Comparison of ENCODE assay signal across 14 cellular contexts in genomic region chr15:42154576-42155355, GRCh38. TPM values are rescaled to one million over a fixed set of nuclear protein-coding genes. Genes with fewer than 3 reads are reported as not detected.
DNase-seq lines count a peak whose midpoint lies in the region; ATAC-seq, FAIRE-seq and TF ChIP-seq lines count a peak whose summit lies in the region.
"Had no signal": no experiment of that assay in that cellular context is flagged by ENCODE, and none has a peak within 500 bp of the region (broad histone marks: within the 10 kb centered on the region; RNA-seq: fewer than 3 reads in every experiment).

No MANE protein-coding gene starts in this region.

- H2AFZ ChIP-seq in HepG2 (ENCODE audit: low read length) (no peak overlapping the region), H1 (ENCODE audit: low read length) (peak overlapping the region; percentile 37; the same call in 1 of the 2 replicates)

- H2BK120ac ChIP-seq in H1 (replicated peaks; ENCODE audit: low read depth, low read length), result no peak overlapping the region

- H4K5ac ChIP-seq in H1 (ENCODE audit: insufficient read length, low read depth, low read length), result no peak overlapping the region

- in situ Hi-C loops in HepG2 (cut with HindIII; ENCODE audit: extremely low pct_ligation_motif_present, low pct_unique_long_range_greater_than_20kb), result no loop called here

- no peak overlapping the region for H3K23ac ChIP-seq in H1 (ENCODE audit: insufficient read length)

- H2BK5ac ChIP-seq in H1 (ENCODE audit: low read depth, low read length), result peak overlapping the region; percentile 75

- H3K27me3 ChIP-seq in HepG2 (ENCODE audit: control insufficient read depth in 1 of 2, insufficient read depth in 2 of 2, low read length in 2 of 2) (peaks cover 1 to 19% of the 10 kb centered on the region in 2 experiments; a peak in 4 of 5 replicates), right lobe of liver (no peaks in the 10 kb centered on the region), H1 (replicated peaks in 1 of 4; ENCODE audit: control insufficient read depth in 3 of 4, extremely low read depth in 1 of 4, insufficient read depth in 3 of 4, low read length in 3 of 4) (no peaks in the 10 kb centered on the region)

- H3K23me2 ChIP-seq in H1 (ENCODE audit: low read depth, low read length), result no peaks in the 10 kb centered on the region

- no TSS peak for BruUV-seq in HepG2 (replicated peaks; lab: Mats Ljungman, UMichigan)

- FAIRE-seq in HepG2 (lab: Jason Lieb, UNC) (peak; percentile 44), H1 (lab: Jason Lieb, UNC) (no peak)

- ATAC-seq in HepG2 (0 out of 3 replicates have a peak, but pooled peaks have one; percentile 4), right lobe of liver (no peak)

- no peak overlapping the region; the same call in 1 of the 2 replicates for H3K4me2 ChIP-seq in HepG2 (ENCODE audit: low read depth, low read length)
- no peak overlapping the region for H3K4me2 ChIP-seq in H1 (ENCODE audit: insufficient read depth in 1 of 2, low read depth in 2 of 2, low read length in 2 of 2)

- H3K79me2 ChIP-seq in HepG2 (ENCODE audit: insufficient read depth, low read length) (no peaks in the 10 kb centered on the region), H1 (ENCODE audit: control insufficient read depth in 1 of 2, insufficient read depth in 2 of 2, low read length in 2 of 2) (no peaks in the 10 kb centered on the region)

- H3K9ac ChIP-seq in HepG2 (ENCODE audit: insufficient read depth, low read depth, low read length), result no peak overlapping the region
- peak overlapping the region in 1 of 4 experiments; percentile 27; a peak in 1 of 7 replicates for H3K9ac ChIP-seq in H1 (replicated peaks in 1 of 4; ENCODE audit: extremely low read depth in 1 of 4, low read depth in 3 of 4, low read length in 3 of 4)

- no peaks in the 10 kb centered on the region for H3K79me1 ChIP-seq in H1 (ENCODE audit: low read depth, low read length)

- peaks cover 48% of the 10 kb centered on the region for H3K4me1 ChIP-seq in HepG2 (ENCODE audit: insufficient read depth, low read length)
- H3K4me1 ChIP-seq in right lobe of liver, result no peaks in the 10 kb centered on the region
- peaks cover 0 to 3% (median 0%) of the 10 kb centered on the region in 4 experiments; a peak in 1 of 7 replicates for H3K4me1 ChIP-seq in H1 (replicated peaks in 1 of 4; ENCODE audit: control insufficient read depth in 3 of 4, insufficient read depth in 4 of 4, low read length in 3 of 4)

- H2BK20ac ChIP-seq in H1 (ENCODE audit: low read length), result 0 out of 2 replicates have a peak overlapping the region, but pooled peaks have one; percentile 86

- H2AK5ac ChIP-seq in H1 (ENCODE audit: low read depth, low read length), result peak overlapping the region; percentile 95

- CTCF ChIA-PET in HepG2 (lab: Yijun Ruan, JAX; ENCODE audit: low intra/inter-chr PET ratio, low total read pairs), result no interaction called here
- CTCF ChIA-PET in H1 (lab: Charles Lee; ENCODE audit: partially characterized antibody), result interaction anchor here (0.6 to 2.5 kb wide), 11 partner anchors 9 to 98 kb away, joined by 3 to 12 read pairs (median 5); no protein-coding TSS in a partner anchor
- CTCF ChIA-PET in GM10248 (lab: Yijun Ruan, JAX), result interaction anchor here (1.2 to 1.6 kb wide), 3 partner anchors 8 to 24 kb away, joined by 3 to 4 read pairs (median 3); no protein-coding TSS in a partner anchor

- H3K36me3 ChIP-seq in HepG2 (replicated peaks in 1 of 2; ENCODE audit: control insufficient read depth in 1 of 2, insufficient read depth in 2 of 2, low read length in 2 of 2) (peaks cover 0 to 6% of the 10 kb centered on the region in 2 experiments; a peak in 2 of 5 replicates), right lobe of liver (peaks cover 0 to 11% (median 0%) of the 10 kb centered on the region in 4 donors), H1 (ENCODE audit: control insufficient read depth in 2 of 4, insufficient read depth in 4 of 4, low read length in 3 of 4) (peaks cover 0 to 3% (median 0%) of the 10 kb centered on the region in 4 experiments; a peak in 1 of 8 replicates)

- peak overlapping the region; percentile 47 for H4K91ac ChIP-seq in H1 (replicated peaks; ENCODE audit: insufficient read length, low read length)

- peak overlapping the region; percentile 95; the same call in 1 of the 2 replicates for H2BK15ac ChIP-seq in H1 (ENCODE audit: low read length)

- H4K8ac ChIP-seq in H1 (ENCODE audit: extremely low read depth, insufficient read depth, low read length), result peak overlapping the region; percentile 72; the same call in 1 of the 2 replicates

- no peaks in the 10 kb centered on the region for H4K20me1 ChIP-seq in HepG2 (ENCODE audit: insufficient read depth, low read length)
- H4K20me1 ChIP-seq in H1 (replicated peaks in 1 of 2; ENCODE audit: control insufficient read depth in 1 of 2, insufficient read depth in 2 of 2, low read length in 2 of 2), result peaks cover 0 to 6% of the 10 kb centered on the region in 2 experiments

- no peak overlapping the region for H3K4me3 ChIP-seq in HepG2 (replicated peaks in 1 of 3; ENCODE audit: insufficient read depth in 1 of 3, low read depth in 2 of 3, low read length in 3 of 3)
- H3K4me3 ChIP-seq in right lobe of liver, result no peak overlapping the region
- no peak overlapping the region for H3K4me3 ChIP-seq in H1 (ENCODE audit: extremely low read depth in 1 of 4, insufficient read depth in 2 of 4, low read depth in 3 of 4, low read length in 4 of 4)

- TF ChIP-seq RAD21 in HepG2 (CRISPR knock-in tag; IDR thresholded peaks at IDR 0.05), result no peak
- no peak for TF ChIP-seq RAD21 in H1 (IDR thresholded peaks at IDR 0.05 in 1 of 2, conservative IDR thresholded peaks at IDR 0.05 in 1 of 2; ENCODE audit: low read depth in 2 of 2, low read length in 2 of 2)

- peak overlapping the region; percentile 59 for H3K4ac ChIP-seq in H1 (replicated peaks; ENCODE audit: insufficient read length, low read depth, low read length)

- intact Hi-C loops in HepG2 (cut with micrococcal nuclease; ENCODE audit: unreplicated experiment), result no loop called here
- intact Hi-C loops in right lobe of liver (cut with DNase I), result no loop called here

- DNase-seq in HepG2 (ENCODE audit: low spot score), result no peak
- no peak for DNase-seq in right lobe of liver
- DNase-seq in H1 (ENCODE audit: low read depth in 1 of 2, low spot score in 2 of 2), result no peak
- DNase-seq in myocyte (ENCODE audit: low read depth), result peak; percentile 19
- DNase-seq in C1 segment of cervical spinal cord (lab: John Stamatoyannopoulos, UW), result no peak
- no peak for DNase-seq in GM10248 (ENCODE audit: extremely low spot score)
- DNase-seq in cerebellar cortex (ENCODE audit: low spot score), result no peak
- no peak for DNase-seq in NCI-H2029 treated with DMSO at 0.1 percent for 48 hours (lab: John Stamatoyannopoulos, UW)
- DNase-seq: central memory CD4-positive, alpha-beta T cell; NCI-H146; NCI-H774 had no signal

- TF ChIP-seq EP300 in HepG2 (IDR thresholded peaks at IDR 0.05; ENCODE audit: low read depth in 2 of 2, low read length in 2 of 2), result no peak
- no peak for TF ChIP-seq EP300 in HepG2 (CRISPR knock-in tag; IDR thresholded peaks at IDR 0.05; ENCODE audit: borderline replicate concordance)
- TF ChIP-seq EP300 in H1 (IDR thresholded peaks at IDR 0.05; ENCODE audit: borderline replicate concordance in 1 of 2, low read depth in 2 of 2, low read length in 2 of 2), result no peak

- 89% methylated on average over 18 of the region's 20 CpGs for WGBS in HepG2 (ENCODE audit: low lambda C conversion rate)
- 95% methylated on average over 14 of the region's 20 CpGs for WGBS in right lobe of liver (ENCODE audit: insufficient coverage, low coverage, low lambda C conversion rate, missing lambda C conversion rate)
- 92 to 100% methylated on average over 6 to 20 of the region's 20 CpGs for WGBS in H1 (ENCODE audit: extremely low coverage in 1 of 2, insufficient coverage in 1 of 2, insufficient read length in 1 of 2, insufficient replicate concordance in 2 of 2, low coverage in 1 of 2, low lambda C conversion rate in 2 of 2, missing lambda C conversion rate in 1 of 2), 2 experiments

- H3K56ac ChIP-seq in H1 (replicated peaks; ENCODE audit: insufficient read length, low read depth, low read length), result no peak overlapping the region

- peak overlapping the region; percentile 68; the same call in 1 of the 2 replicates for H2BK12ac ChIP-seq in H1 (ENCODE audit: low read depth, low read length)

- H3K27ac ChIP-seq in HepG2 (ENCODE audit: extremely low read length, insufficient read depth, low read length) (no peak overlapping the region), right lobe of liver (no peak overlapping the region), H1 (ENCODE audit: low read depth, low read length) (no peak overlapping the region)

- no peak overlapping the region for H3K14ac ChIP-seq in H1 (ENCODE audit: insufficient read length)

- H3K9me3 ChIP-seq in HepG2 (ENCODE audit: low read length) (no peaks in the 10 kb centered on the region), right lobe of liver (no peaks in the 10 kb centered on the region), H1 (ENCODE audit: insufficient read depth in 2 of 2, low read depth in 1 of 2, low read length in 1 of 2) (no peaks in the 10 kb centered on the region)

- POLR2A ChIA-PET in HepG2 (lab: Yijun Ruan, JAX) (no interaction called here), H1 (lab: Charles Lee; ENCODE audit: partially characterized antibody) (no interaction called here), GM10248 (lab: Yijun Ruan, JAX) (no interaction called here)

- no peak overlapping the region; the same call in 1 of the 2 replicates for H3K18ac ChIP-seq in H1 (ENCODE audit: extremely low read depth, low read length)

- TF ChIP-seq CTCF in HepG2 (CRISPR knock-in tag; IDR thresholded peaks at IDR 0.05), result no peak
- TF ChIP-seq CTCF in right lobe of liver (IDR thresholded peaks at IDR 0.05), result no peak
- TF ChIP-seq CTCF in H1 (IDR thresholded peaks at IDR 0.05; ENCODE audit: control extremely low read depth in 1 of 3, insufficient read depth in 1 of 3, low read depth in 1 of 3, low read length in 3 of 3), result no peak
- no peak for TF ChIP-seq CTCF in GM10248 (IDR thresholded peaks at IDR 0.05; ENCODE audit: control extremely low read depth, extremely low read depth, low read depth, missing control alignments)

- TF ChIP-seq POLR2A in HepG2 (IDR thresholded peaks at IDR 0.05; ENCODE audit: insufficient read depth in 1 of 2, low read depth in 2 of 2, low read length in 2 of 2) (no peak), right lobe of liver (IDR thresholded peaks at IDR 0.05) (no peak), H1 (IDR thresholded peaks at IDR 0.05; ENCODE audit: control extremely low read depth in 1 of 2, low read depth in 2 of 2, low read length in 2 of 2) (no peak)

RNA-seq across cellular contexts. Expression of gene PLA2G4F, which starts 1.7 kb away (rescaled TPM):
- total RNA-seq in HepG2 (2016; rRNA removed; fragmentation: Illumina TruSeq; extraction: Trizol), result not detected in 2 replicates
- not detected in 2 replicates for total RNA-seq in HepG2 (2016; cell fraction: cytosol; rRNA removed; fragmentation: Illumina TruSeq; extraction: Trizol; ENCODE audit: low read depth)
- not detected in 2 replicates for total RNA-seq in HepG2 (2016; cell fraction: insoluble cytoplasmic fraction; rRNA removed; fragmentation: Illumina TruSeq; extraction: Trizol)
- total RNA-seq in HepG2 (2016; cell fraction: membrane; rRNA removed; fragmentation: Illumina TruSeq; extraction: Trizol), result not detected in 2 replicates
- not detected in 2 replicates for total RNA-seq in HepG2 (2016; cell fraction: nucleus; rRNA removed; fragmentation: Illumina TruSeq; extraction: Trizol)
- polyA plus RNA-seq in HepG2 (2011; rRNA removed), result 0.01 and 0.07 TPM in 2 replicates
- polyA plus RNA-seq in HepG2 (2011; cell fraction: cytosol; rRNA removed), result not detected in 2 replicates
- not detected in 2 replicates for polyA plus RNA-seq in HepG2 (2011; cell fraction: nucleus; rRNA removed)
- not detected in 2 replicates for polyA plus RNA-seq in HepG2 (2012)
- polyA plus RNA-seq in HepG2 (2016; cell fraction: cytosol; fragmentation: Illumina TruSeq; extraction: Trizol; ENCODE audit: low read depth), result not detected in 2 replicates
- not detected in 2 replicates for polyA plus RNA-seq in HepG2 (2016; cell fraction: insoluble cytoplasmic fraction; fragmentation: Illumina TruSeq; extraction: Trizol; ENCODE audit: low read depth)
- not detected in 2 replicates for polyA plus RNA-seq in HepG2 (2016; cell fraction: membrane; fragmentation: Illumina TruSeq; extraction: Trizol; ENCODE audit: low read depth)
- polyA plus RNA-seq in HepG2 (2016; cell fraction: nucleus; fragmentation: Illumina TruSeq; extraction: Trizol; ENCODE audit: insufficient read depth, low read depth), result not detected in 2 replicates
- polyA minus RNA-seq in HepG2 (2011; rRNA and poly(A)+ RNA removed; ENCODE audit: low replicate concordance), result 0.16 TPM in 1 of 2 replicates, not detected in the other
- polyA minus RNA-seq in HepG2 (2011; cell fraction: cytosol; rRNA and poly(A)+ RNA removed), result not detected in 2 replicates
- not detected in 2 replicates for polyA minus RNA-seq in HepG2 (2011; cell fraction: nucleus; rRNA and poly(A)+ RNA removed)
- not detected for total RNA-seq in right lobe of liver
- not detected in 2 replicates for total RNA-seq in H1 (2021; fragmentation: NEBNext Ultra II Directional; extraction: Animal tissue kit (Norgen Biotek cat#: 25700))
- not detected in 2 replicates for polyA plus RNA-seq in H1 (2011; rRNA removed)
- polyA plus RNA-seq in H1 (2011; cell fraction: cytosol; rRNA removed), result not detected
- not detected for polyA plus RNA-seq in H1 (2011; cell fraction: nucleus; rRNA removed)
- polyA plus RNA-seq in H1 (2012, experiment 1 of 2), result not detected in 4 replicates
- not detected for polyA plus RNA-seq in H1 (2012, experiment 2 of 2)
- not detected for polyA plus RNA-seq in H1 (2013, experiment 1 of 2)
- polyA plus RNA-seq in H1 (2013, experiment 2 of 2), result 0.04 TPM
- polyA minus RNA-seq in H1 (2011; rRNA and poly(A)+ RNA removed), result not detected in 2 replicates
- not detected for polyA minus RNA-seq in H1 (2011; cell fraction: cytosol; rRNA and poly(A)+ RNA removed)
- polyA minus RNA-seq in H1 (2011; cell fraction: nucleus; rRNA and poly(A)+ RNA removed), result not detected
- total RNA-seq in myocyte, result not detected in 2 replicates
- polyA plus RNA-seq in myocyte (2012), result not detected
- total RNA-seq: activated naive CD4-positive, alpha-beta T cell treated with anti-CD3 and anti-CD28 coated beads, Interleukin-2, amount 50 U/mL, for 72 hours; lung microvascular endothelial cell; omental fat pad had no signal

RNA-seq across cellular contexts. Expression of gene VPS39, which starts 53.3 kb away (rescaled TPM):
- 22.5 and 22.9 TPM in 2 replicates for total RNA-seq in HepG2 (2016; rRNA removed; fragmentation: Illumina TruSeq; extraction: Trizol)
- 4.7 and 5.6 TPM in 2 replicates for total RNA-seq in HepG2 (2016; cell fraction: cytosol; rRNA removed; fragmentation: Illumina TruSeq; extraction: Trizol; ENCODE audit: low read depth)
- total RNA-seq in HepG2 (2016; cell fraction: insoluble cytoplasmic fraction; rRNA removed; fragmentation: Illumina TruSeq; extraction: Trizol), result 20.3 and 22.5 TPM in 2 replicates
- 7.8 and 8.0 TPM in 2 replicates for total RNA-seq in HepG2 (2016; cell fraction: membrane; rRNA removed; fragmentation: Illumina TruSeq; extraction: Trizol)
- total RNA-seq in HepG2 (2016; cell fraction: nucleus; rRNA removed; fragmentation: Illumina TruSeq; extraction: Trizol), result 40.3 and 47.8 TPM in 2 replicates
- polyA plus RNA-seq in HepG2 (2011; rRNA removed), result 28.7 and 32.0 TPM in 2 replicates
- 15.2 and 16.2 TPM in 2 replicates for polyA plus RNA-seq in HepG2 (2011; cell fraction: cytosol; rRNA removed)
- 117 and 131 TPM in 2 replicates for polyA plus RNA-seq in HepG2 (2011; cell fraction: nucleus; rRNA removed)
- 17.8 and 19.3 TPM in 2 replicates for polyA plus RNA-seq in HepG2 (2012)
- polyA plus RNA-seq in HepG2 (2016; cell fraction: cytosol; fragmentation: Illumina TruSeq; extraction: Trizol; ENCODE audit: low read depth), result 1.0 and 1.2 TPM in 2 replicates
- polyA plus RNA-seq in HepG2 (2016; cell fraction: insoluble cytoplasmic fraction; fragmentation: Illumina TruSeq; extraction: Trizol; ENCODE audit: low read depth), result 12.2 and 15.1 TPM in 2 replicates
- polyA plus RNA-seq in HepG2 (2016; cell fraction: membrane; fragmentation: Illumina TruSeq; extraction: Trizol; ENCODE audit: low read depth), result 3.5 and 3.6 TPM in 2 replicates
- polyA plus RNA-seq in HepG2 (2016; cell fraction: nucleus; fragmentation: Illumina TruSeq; extraction: Trizol; ENCODE audit: insufficient read depth, low read depth), result 55.7 and 58.7 TPM in 2 replicates
- 33.6 and 47.8 TPM in 2 replicates for polyA minus RNA-seq in HepG2 (2011; rRNA and poly(A)+ RNA removed; ENCODE audit: low replicate concordance)
- 13.5 and 13.7 TPM in 2 replicates for polyA minus RNA-seq in HepG2 (2011; cell fraction: cytosol; rRNA and poly(A)+ RNA removed)
- polyA minus RNA-seq in HepG2 (2011; cell fraction: nucleus; rRNA and poly(A)+ RNA removed), result 91.0 and 104 TPM in 2 replicates
- total RNA-seq in right lobe of liver, result 10 to 100 TPM; 16.6 to 32.7 (median 23.2) TPM
- 36.6 and 39.6 TPM in 2 replicates for total RNA-seq in H1 (2021; fragmentation: NEBNext Ultra II Directional; extraction: Animal tissue kit (Norgen Biotek cat#: 25700))
- 34.4 and 40.4 TPM in 2 replicates for polyA plus RNA-seq in H1 (2011; rRNA removed)
- polyA plus RNA-seq in H1 (2011; cell fraction: cytosol; rRNA removed), result 35.2 TPM
- polyA plus RNA-seq in H1 (2011; cell fraction: nucleus; rRNA removed), result 74.5 TPM
- polyA plus RNA-seq in H1 (2012, experiment 1 of 2), result 33.7 to 38.2 TPM (median 34.0 TPM) in 4 replicates
- polyA plus RNA-seq in H1 (2012, experiment 2 of 2), result 6.8 TPM
- 23.0 TPM for polyA plus RNA-seq in H1 (2013, experiment 1 of 2)
- polyA plus RNA-seq in H1 (2013, experiment 2 of 2), result 22.3 TPM
- polyA minus RNA-seq in H1 (2011; rRNA and poly(A)+ RNA removed), result 50.3 and 58.6 TPM in 2 replicates
- polyA minus RNA-seq in H1 (2011; cell fraction: cytosol; rRNA and poly(A)+ RNA removed), result 22.4 TPM
- polyA minus RNA-seq in H1 (2011; cell fraction: nucleus; rRNA and poly(A)+ RNA removed), result 77.5 TPM
- total RNA-seq in myocyte, result 38.6 and 52.6 TPM in 2 replicates
- polyA plus RNA-seq in myocyte (2012), result 53.2 TPM
